Comparison of ENCODE assay signal across 11 cellular contexts in genomic region chr17:4101799-4102405, GRCh38. TPM values are rescaled to one million over a fixed set of nuclear protein-coding genes. Genes with fewer than 3 reads are reported as not detected.
DNase-seq lines count a peak whose midpoint lies in the region; ATAC-seq and TF ChIP-seq lines count a peak whose summit lies in the region.
"Had no signal": no experiment of that assay in that cellular context is flagged by ENCODE, and none has a peak within 500 bp of the region (broad histone marks: within the 10 kb centered on the region; RNA-seq: fewer than 3 reads in every experiment).

No MANE protein-coding gene starts in this region.

- no peak overlapping the region for H3K4me3 ChIP-seq in right cardiac atrium (ENCODE audit: low read length)
- H3K4me3 ChIP-seq: A549, tibial nerve had no signal

- intact Hi-C loops in activated B cell treated with CpG ODN at 0.5 μM for 24 hours (cut with micrococcal nuclease) (no loop called here), right cardiac atrium (cut with DNase I) (no loop called here)

- H3K36me3 Mint-ChIP-seq in activated T-cell treated with anti-CD3 and anti-CD28 coated beads, Interleukin-2, amount 50 U/mL, for 24 hours (ENCODE audit: low read depth), result peaks cover 84% of the 10 kb centered on the region
- peaks cover 81% of the 10 kb centered on the region for H3K36me3 Mint-ChIP-seq in activated B cell treated with CpG ODN at 0.5 μM for 24 hours (ENCODE audit: low read depth)
- H3K36me3 Mint-ChIP-seq in stimulated activated memory B cell treated with anti-CD40 and anti-IgM and Interleukin-4, amounts not matched to agents 10 μg/mL and 1 μg/mL and 100 μg/mL, for 72 hours, result peaks cover 45% of the 10 kb centered on the region

- no peaks in the 10 kb centered on the region for H3K9me3 ChIP-seq in right cardiac atrium (ENCODE audit: control insufficient read depth, low read length)
- H3K9me3 ChIP-seq: A549, tibial nerve had no signal

- ATAC-seq in activated B cell treated with CpG ODN at 0.5 μM for 24 hours (ENCODE audit: low read depth) (no peak), right cardiac atrium (no peak), foreskin keratinocyte (no peak)
- no peak for ATAC-seq in stimulated activated memory B cell treated with anti-CD40 and anti-IgM and Interleukin-4, amounts not matched to agents 10 μg/mL and 1 μg/mL and 100 μg/mL, for 72 hours

- POLR2A ChIA-PET in activated B cell treated with CpG ODN at 0.5 μM for 24 hours (lab: Charles Lee), result interaction anchor here (0.6 kb wide), 1 partner anchor 56 kb away, joined by 5 read pairs; no protein-coding TSS in a partner anchor

- no peaks in the 10 kb centered on the region for H3K27me3 ChIP-seq in right cardiac atrium (ENCODE audit: control insufficient read depth, insufficient read depth)
- no peaks in the 10 kb centered on the region for H3K27me3 ChIP-seq in foreskin keratinocyte
- H3K27me3 ChIP-seq: tibial nerve had no signal

- CTCF ChIA-PET in activated B cell treated with CpG ODN at 0.5 μM for 24 hours (lab: Charles Lee), result no interaction called here

- no peaks in the 10 kb centered on the region for H3K27me3 Mint-ChIP-seq in activated T-cell treated with anti-CD3 and anti-CD28 coated beads, Interleukin-2, amount 50 U/mL, for 24 hours
- H3K27me3 Mint-ChIP-seq in activated B cell treated with CpG ODN at 0.5 μM for 24 hours, result no peaks in the 10 kb centered on the region
- no peaks in the 10 kb centered on the region for H3K27me3 Mint-ChIP-seq in stimulated activated memory B cell treated with anti-CD40 and anti-IgM and Interleukin-4, amounts not matched to agents 10 μg/mL and 1 μg/mL and 100 μg/mL, for 72 hours

- H3K27ac ChIP-seq in right cardiac atrium (ENCODE audit: low read length) (peak overlapping the region; percentile 48), foreskin keratinocyte (no peak overlapping the region)

- DNase-seq in activated T-cell treated with anti-CD3 and anti-CD28 coated beads, Interleukin-2, amount 50 U/mL, for 24 hours, result no peak
- no peak for DNase-seq in activated T-cell treated with anti-CD3 and anti-CD28 coated beads, Interleukin-2, amount 50 U/mL, for 1 hour
- DNase-seq in activated B cell treated with CpG ODN at 0.5 μM for 24 hours (no peak), right cardiac atrium (no peak), NCI-H774 (lab: John Stamatoyannopoulos, UW) (no peak), foreskin keratinocyte (no peak)
- no peak for DNase-seq in stimulated activated CD4-positive, alpha-beta T cell treated with anti-CD3 and anti-CD28 coated beads, Interleukin-2, amount 100 ng/mL, for 48 hours
- DNase-seq: DMS 273 treated with DMSO at 0.1 percent for 48 hours had no signal

- peak overlapping the region; percentile 78 for H3K27ac Mint-ChIP-seq in activated T-cell treated with anti-CD3 and anti-CD28 coated beads, Interleukin-2, amount 50 U/mL, for 24 hours
- H3K27ac Mint-ChIP-seq in activated B cell treated with CpG ODN at 0.5 μM for 24 hours, result peak overlapping the region; percentile 81
- peak overlapping the region; percentile 79 for H3K27ac Mint-ChIP-seq in stimulated activated memory B cell treated with anti-CD40 and anti-IgM and Interleukin-4, amounts not matched to agents 10 μg/mL and 1 μg/mL and 100 μg/mL, for 72 hours

- H3K4me3 Mint-ChIP-seq in activated T-cell treated with anti-CD3 and anti-CD28 coated beads, Interleukin-2, amount 50 U/mL, for 24 hours, result no peak overlapping the region
- H3K4me3 Mint-ChIP-seq in activated B cell treated with CpG ODN at 0.5 μM for 24 hours, result no peak overlapping the region
- no peak overlapping the region for H3K4me3 Mint-ChIP-seq in stimulated activated memory B cell treated with anti-CD40 and anti-IgM and Interleukin-4, amounts not matched to agents 10 μg/mL and 1 μg/mL and 100 μg/mL, for 72 hours

- TF ChIP-seq CTCF in activated B cell treated with CpG ODN at 0.5 μM for 24 hours (IDR thresholded peaks at IDR 0.05) (no peak), foreskin keratinocyte (conservative IDR thresholded peaks at IDR 0.05) (no peak)

- whole genome bisulfite sequencing in right cardiac atrium, result 89% methylated on average over 8 of the region's 8 CpGs

- peaks cover 19% of the 10 kb centered on the region for H3K4me1 Mint-ChIP-seq in activated T-cell treated with anti-CD3 and anti-CD28 coated beads, Interleukin-2, amount 50 U/mL, for 24 hours (ENCODE audit: low read depth)
- H3K4me1 Mint-ChIP-seq in activated B cell treated with CpG ODN at 0.5 μM for 24 hours, result peaks cover 12% of the 10 kb centered on the region
- peaks cover 24% of the 10 kb centered on the region for H3K4me1 Mint-ChIP-seq in stimulated activated memory B cell treated with anti-CD40 and anti-IgM and Interleukin-4, amounts not matched to agents 10 μg/mL and 1 μg/mL and 100 μg/mL, for 72 hours

- no peaks in the 10 kb centered on the region for H3K4me1 ChIP-seq in right cardiac atrium (ENCODE audit: control insufficient read depth, insufficient read depth, low read length)
- no peaks in the 10 kb centered on the region for H3K4me1 ChIP-seq in foreskin keratinocyte
- H3K4me1 ChIP-seq: tibial nerve had no signal

- H3K9me3 Mint-ChIP-seq in activated T-cell treated with anti-CD3 and anti-CD28 coated beads, Interleukin-2, amount 50 U/mL, for 24 hours, result no peaks in the 10 kb centered on the region
- H3K9me3 Mint-ChIP-seq in activated B cell treated with CpG ODN at 0.5 μM for 24 hours, result no peaks in the 10 kb centered on the region
- no peaks in the 10 kb centered on the region for H3K9me3 Mint-ChIP-seq in stimulated activated memory B cell treated with anti-CD40 and anti-IgM and Interleukin-4, amounts not matched to agents 10 μg/mL and 1 μg/mL and 100 μg/mL, for 72 hours

RNA-seq across cellular contexts. Expression of gene ZZEF1, which starts 40.9 kb away (rescaled TPM):
- total RNA-seq in activated B cell treated with CpG ODN at 0.5 μM for 24 hours (64.0 and 81.1 TPM in 2 replicates), right cardiac atrium (10 to 100 TPM; 29.1 to 37.5 (median 32.7) TPM), foreskin keratinocyte (19.6 and 20.7 TPM in 2 replicates)
- polyA plus RNA-seq in right cardiac atrium (15.2 TPM), foreskin keratinocyte (2.8 and 3.2 TPM in 2 replicates)

RNA-seq across cellular contexts. Expression of gene CYB5D2, which starts 41.1 kb away (rescaled TPM):
- 5.5 and 6.2 TPM in 2 replicates for total RNA-seq in activated B cell treated with CpG ODN at 0.5 μM for 24 hours
- 10 to 100 TPM; 11.2 to 17.0 (median 12.8) TPM for total RNA-seq in right cardiac atrium
- 22.3 TPM for polyA plus RNA-seq in right cardiac atrium
- total RNA-seq in foreskin keratinocyte, result 5.1 and 6.5 TPM in 2 replicates
- polyA plus RNA-seq in foreskin keratinocyte, result 5.6 and 7.5 TPM in 2 replicates
